ENCODE assay signal across 26 cellular contexts in the genomic region with DNA sequence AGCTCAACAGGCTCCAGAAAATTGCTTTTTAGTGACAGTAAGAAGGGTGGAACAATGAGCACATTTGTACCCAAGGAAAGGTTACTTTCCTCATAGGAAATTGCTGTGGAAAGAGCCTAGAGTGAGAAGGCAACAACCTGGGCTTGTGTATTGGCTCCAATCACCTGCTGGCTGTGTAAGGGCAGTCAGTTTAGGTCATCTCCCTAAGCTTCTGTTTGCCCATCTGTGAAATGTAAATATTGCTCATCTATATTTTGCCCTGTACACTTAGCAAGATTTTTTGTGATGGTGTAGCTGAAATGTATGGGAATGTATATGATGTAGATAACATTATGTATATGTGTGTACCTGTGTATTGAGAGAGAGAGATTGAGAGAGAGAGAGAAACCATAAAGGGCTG.
"Had no signal": no experiment of that assay in that cellular context is flagged by ENCODE, and none has a peak within 500 bp of the region (broad histone marks: within the 10 kb centered on the region; RNA-seq: fewer than 3 reads in every experiment).

No MANE protein-coding gene starts in this region.

- ATAC-seq: foreskin keratinocyte; gastroesophageal sphincter; heart right ventricle; mucosa of descending colon; natural killer cell treated with Interleukin-12 subunit alpha and Interleukin-12 subunit beta and Interleukin-15 and Interleukin-18, amount 100 ng/mL, for 72 hours; stimulated activated effector memory CD8-positive, alpha-beta T cell treated with anti-CD3 and anti-CD28 coated beads, Interleukin-12 subunit alpha, Interleukin-12 subunit beta, amount 100 ng/mL, for 72 hours had no signal

- FAIRE-seq: endothelial cell of umbilical vein, urothelium cell line had no signal

- H3K9ac ChIP-seq: parathyroid adenoma had no signal

- H3K4me3 ChIP-seq: colonic mucosa, esophagus muscularis mucosa, gastroesophageal sphincter, heart right ventricle, mucosa of descending colon, prostate gland, right atrium auricular region, sigmoid colon, stomach, thyroid gland, upper lobe of left lung had no signal

- H3K4me1 ChIP-seq: colonic mucosa, esophagus muscularis mucosa, foreskin keratinocyte, gastroesophageal sphincter, heart right ventricle, parathyroid adenoma, prostate gland, right atrium auricular region, sigmoid colon, stomach, thyroid gland, upper lobe of left lung had no signal

- H3K27ac ChIP-seq: colonic mucosa, esophagus muscularis mucosa, foreskin keratinocyte, gastroesophageal sphincter, heart right ventricle, parathyroid adenoma, prostate gland, right atrium auricular region, sigmoid colon, stomach, thyroid gland, upper lobe of left lung had no signal

- H3K79me2 ChIP-seq: parathyroid adenoma had no signal

- H3K36me3 ChIP-seq: colonic mucosa, esophagus muscularis mucosa, gastroesophageal sphincter, heart right ventricle, prostate gland, right atrium auricular region, sigmoid colon, stomach, thyroid gland, upper lobe of left lung had no signal

- H3K27me3 ChIP-seq: colonic mucosa, esophagus muscularis mucosa, gastroesophageal sphincter, right atrium auricular region, sigmoid colon, stomach, thyroid gland, upper lobe of left lung had no signal

- H2AFZ ChIP-seq: parathyroid adenoma had no signal

- H3K9me3 ChIP-seq: colonic mucosa, esophagus muscularis mucosa, mucosa of descending colon, prostate gland, thyroid gland, upper lobe of left lung had no signal

- DNase-seq: colonic mucosa; effector memory CD4-positive, alpha-beta T cell; foreskin keratinocyte; heart right ventricle; hypothalamus; immature natural killer cell; islet precursor cell; mesenchymal stem cell; mucosa of descending colon; naive B cell; sigmoid colon; stimulated activated CD4-positive, alpha-beta T cell treated with anti-CD3 and anti-CD28 coated beads, Interleukin-2, amount 100 ng/mL, for 24 hours; stimulated activated CD4-positive, alpha-beta T cell treated with anti-CD3 and anti-CD28 coated beads, Interleukin-4, amount 100 ng/mL, for 24 hours; stimulated activated naive CD4-positive, alpha-beta T cell treated with Interleukin-2 at 50 U/mL for 16 hours; stomach; thyroid gland; upper lobe of left lung had no signal
